ENCODE assay signal across 2 cellular contexts in genomic region chr1:866631-867299, GRCh38. TPM values are rescaled to one million over a fixed set of nuclear protein-coding genes. Genes with fewer than 3 reads are reported as not detected.
"Had no signal": no experiment of that assay in that cellular context is flagged by ENCODE, and none has a peak within 500 bp of the region (broad histone marks: within the 10 kb centered on the region; RNA-seq: fewer than 3 reads in every experiment).

No MANE protein-coding gene starts in this region.

RNA-seq across cellular contexts. Expression of gene SAMD11, which starts 57.0 kb away (rescaled TPM):
- total RNA-seq: MCF 10A, SK-MEL-5 had no signal
